Comparison of ENCODE assay signal across 8 cellular contexts in genomic region chr18:14415806-14416205, GRCh38.
DNase-seq lines count a peak whose midpoint lies in the region; ATAC-seq, FAIRE-seq and TF ChIP-seq lines count a peak whose summit lies in the region.
"Not testable (repeated sequence)": the region's sequence is repeated elsewhere in the genome, so short reads cannot be mapped to it uniquely, and the experiment has no call there.

No MANE protein-coding gene starts in this region.

- intact Hi-C loops in Caco-2 (cut with micrococcal nuclease; ENCODE audit: unreplicated experiment); GM12878 (cut with micrococcal nuclease; ENCODE audit: unreplicated experiment); heart right ventricle (cut with DNase I); psoas muscle (cut with DNase I): not testable (repeated sequence)

- DNase-seq in Caco-2 (peak; percentile 53 to 54), LHCN-M2 (ENCODE audit: low read depth) (peak; percentile 5), SK-MEL-5 (ENCODE audit: low read depth, low spot score) (peak; percentile 42), heart right ventricle (peak; percentile 10 to 15)
- peak; percentile 61 for DNase-seq in activated CD8-positive, alpha-beta memory T cell treated with anti-CD3 and anti-CD28 coated beads, Interleukin-2, amount 50 U/mL, for 48 hours
- DNase-seq in GM12878 (ENCODE audit: low read depth, low spot score); psoas muscle: not testable (repeated sequence)
- DNase-seq in stimulated activated naive CD4-positive, alpha-beta T cell treated with Interleukin-2 at 50 U/mL for 16 hours (lab: John Stamatoyannopoulos, UW): peak; percentile 15

- not testable (repeated sequence) for TF ChIP-seq EP300 in GM12878 (IDR thresholded peaks at IDR 0.05; ENCODE audit: borderline replicate concordance in 1 of 2, control insufficient read depth in 1 of 2, low read depth in 2 of 2, low read length in 2 of 2)

- ATAC-seq in GM12878, heart right ventricle, psoas muscle: not testable (repeated sequence)

- not testable (repeated sequence) for H3K36me3 ChIP-seq in Caco-2 (ENCODE audit: control insufficient read depth, insufficient read depth, low read length); GM12878 (ENCODE audit: control insufficient read depth in 2 of 2, insufficient read depth in 2 of 2, low read length in 1 of 2); heart right ventricle; psoas muscle (ENCODE audit: insufficient read depth in 1 of 2, low read depth in 1 of 2)

- not testable (repeated sequence) for H3K4me1 ChIP-seq in Caco-2; GM12878 (ENCODE audit: control insufficient read depth, insufficient read depth, low read length); heart right ventricle; psoas muscle

- TF ChIP-seq CTCF in Caco-2 (IDR thresholded peaks at IDR 0.05; ENCODE audit: insufficient read depth in 1 of 2, low read depth in 1 of 2, low read length in 1 of 2, severe bottlenecking in 1 of 2, unreplicated experiment in 1 of 2) (peak; percentile 40 to 50), GM12878 (IDR thresholded peaks at IDR 0.05 in 2 of 3, conservative IDR thresholded peaks at IDR 0.05 in 1 of 3; ENCODE audit: control insufficient read depth in 2 of 3, extremely low read depth in 1 of 3, insufficient read depth in 1 of 3, low read depth in 3 of 3, low read length in 3 of 3) (peak in 2 of 3 experiments; percentile 18 to 27; a peak in 1 of 6 replicates), heart right ventricle (IDR thresholded peaks at IDR 0.05) (peak in 8 of 9 donors; percentile 32 to 59 (median 43)), psoas muscle (IDR thresholded peaks at IDR 0.05) (peak; percentile 28)

- not testable (repeated sequence) for H3K9ac ChIP-seq in GM12878 (ENCODE audit: control insufficient read depth, insufficient read depth, low read length)

- H3K27me3 ChIP-seq in Caco-2 (replicated peaks; ENCODE audit: control insufficient read depth, insufficient read depth, low read length); GM12878 (replicated peaks in 1 of 2; ENCODE audit: control insufficient read depth in 2 of 2, insufficient read depth in 2 of 2, low read length in 1 of 2); heart right ventricle; psoas muscle (ENCODE audit: insufficient read depth in 3 of 3, low read length in 2 of 3): not testable (repeated sequence)

- POLR2A ChIA-PET in Caco-2 (lab: Charles Lee); GM12878 (lab: Charles Lee): not testable (repeated sequence)

- CTCF ChIA-PET in Caco-2 (lab: Charles Lee): interaction anchor here (0.6 kb wide), 1 partner anchor 237 kb away, joined by 3 read pairs; no protein-coding TSS in a partner anchor
- CTCF ChIA-PET in GM12878 (lab: Yijun Ruan, JAX): interaction anchor here (0.7 to 1.1 kb wide), 2 partner anchors 235 to 592 kb away, joined by 3 to 4 read pairs; partner anchors contain the start of gene MC5R

- not testable (repeated sequence) for H3K27ac ChIP-seq in GM12878 (ENCODE audit: control insufficient read depth, insufficient read depth); heart right ventricle; psoas muscle

- H3K36me3 Mint-ChIP-seq in Caco-2 (ENCODE audit: insufficient read depth, unreplicated experiment): not testable (repeated sequence)

- not testable (repeated sequence) for TF ChIP-seq POLR2A in GM12878 (IDR thresholded peaks at IDR 0.05; ENCODE audit: low read depth, low read length)

- H2AFZ ChIP-seq in GM12878 (ENCODE audit: control insufficient read depth, low read depth, low read length): not testable (repeated sequence)

- not testable (repeated sequence) for H4K20me1 ChIP-seq in GM12878 (ENCODE audit: control insufficient read depth, insufficient read depth)

- not testable (repeated sequence) for FAIRE-seq in GM12878 (lab: Jason Lieb, UNC)

- 6% methylated on average over 8 of the region's 8 CpGs for WGBS in GM12878 (ENCODE audit: insufficient coverage, insufficient replicate concordance, low lambda C conversion rate, missing lambda C conversion rate)
- WGBS in heart right ventricle, 2 donors: 3 to 6% methylated on average over 7 to 8 of the region's 8 CpGs
- WGBS in psoas muscle, 3 donors: 0 to 7% (median 1%) methylated on average over 7 to 8 of the region's 8 CpGs

- BruUV-seq in Caco-2 (replicated peaks; lab: Mats Ljungman, UMichigan); GM12878 (replicated peaks; lab: Mats Ljungman, UMichigan): not testable (repeated sequence)

- RAD21 ChIA-PET in GM12878 (lab: Charles Lee; ENCODE audit: unreplicated experiment): not testable (repeated sequence)

- not testable (repeated sequence) for H3K4me1 Mint-ChIP-seq in Caco-2 (ENCODE audit: low read depth, unreplicated experiment)

- H3K79me2 ChIP-seq in GM12878 (ENCODE audit: control insufficient read depth, insufficient read depth, low read length): not testable (repeated sequence)

- H3K27ac Mint-ChIP-seq in Caco-2 (ENCODE audit: unreplicated experiment): not testable (repeated sequence)

- peak overlapping the region; percentile 29 for H3K4me3 Mint-ChIP-seq in Caco-2 (ENCODE audit: unreplicated experiment)

- not testable (repeated sequence) for H3K9me3 Mint-ChIP-seq in Caco-2 (ENCODE audit: unreplicated experiment)

- TF ChIP-seq RAD21 in GM12878 (IDR thresholded peaks at IDR 0.05; ENCODE audit: insufficient read depth, low read depth, low read length): not testable (repeated sequence)

- not testable (repeated sequence) for H3K9me3 ChIP-seq in Caco-2; GM12878 (replicated peaks; ENCODE audit: control insufficient read depth, insufficient read depth, low read length); heart right ventricle; psoas muscle

- not testable (repeated sequence) for H3K4me2 ChIP-seq in GM12878 (ENCODE audit: control insufficient read depth, insufficient read depth)

- in situ Hi-C loops in SK-MEL-5 (cut with HindIII; ENCODE audit: low pct_unique_long_range_greater_than_20kb, low sequenced_read_pairs); GM12878 (cut with MboI): not testable (repeated sequence)

- not testable (repeated sequence) for H3K4me3 ChIP-seq in Caco-2 (ENCODE audit: low read depth, low read length); GM12878; heart right ventricle; psoas muscle

- SMC1A ChIA-PET in GM12878 (lab: Charles Lee; ENCODE audit: uncharacterized antibody, unreplicated experiment): not testable (repeated sequence)

- not testable (repeated sequence) for H3K27me3 Mint-ChIP-seq in Caco-2 (ENCODE audit: insufficient read depth, unreplicated experiment)
